Comparison of ENCODE assay signal across 35 cellular contexts in the genomic region with DNA sequence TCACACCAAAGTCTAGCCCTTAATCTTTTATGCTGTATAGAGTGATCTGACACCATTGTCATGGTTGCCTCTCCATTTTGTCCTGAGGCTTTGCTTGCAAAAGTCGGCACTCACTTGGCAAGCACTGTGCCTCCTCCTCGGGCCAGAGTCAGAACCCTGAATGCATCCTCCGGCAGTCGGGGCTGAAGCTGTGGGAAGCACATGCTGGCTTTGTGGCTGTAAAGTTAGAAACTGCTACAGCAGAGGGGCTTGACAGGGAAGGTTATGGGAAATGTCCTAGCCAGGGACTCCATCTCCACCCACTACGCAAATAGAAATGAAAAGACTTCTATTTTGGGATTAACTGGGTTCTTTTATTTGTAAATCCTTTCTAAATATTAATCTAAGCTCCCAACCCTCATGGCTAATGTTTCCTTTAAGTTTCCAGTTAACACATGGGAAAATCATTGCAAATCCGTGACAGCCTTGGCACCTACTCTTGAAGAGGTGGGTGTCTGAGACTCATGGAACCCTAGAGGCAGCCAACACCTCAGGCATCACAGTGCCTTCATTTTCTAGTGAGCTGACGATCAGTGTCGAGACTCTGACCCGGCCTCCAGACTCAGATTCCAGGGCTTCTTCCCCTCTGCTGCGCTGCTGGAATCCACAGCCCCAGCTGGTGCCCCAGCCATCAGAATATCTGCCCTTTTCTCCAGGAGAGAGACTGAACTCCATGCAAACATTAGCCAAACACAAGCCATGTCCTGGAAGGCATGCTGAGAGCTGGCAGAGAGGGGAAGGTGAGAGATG. TPM values are rescaled to one million over a fixed set of nuclear protein-coding genes. Genes with fewer than 3 reads are reported as not detected.
"Had no signal": no experiment of that assay in that cellular context is flagged by ENCODE, and none has a peak within 500 bp of the region (broad histone marks: within the 10 kb centered on the region; RNA-seq: fewer than 3 reads in every experiment).

No MANE protein-coding gene starts in this region.

- H3K36me3 Mint-ChIP-seq: memory B cell; naive B cell; natural killer cell treated with Interleukin-12 subunit alpha and Interleukin-12 subunit beta and Interleukin-15 and Interleukin-18, amount 100 ng/mL, for 72 hours; stimulated activated memory B cell treated with anti-CD40 and anti-IgM and Interleukin-4, amounts not matched to agents 10 μg/mL and 1 μg/mL and 100 μg/mL, for 72 hours had no signal

- ATAC-seq: effector memory CD8-positive, alpha-beta T cell; foreskin keratinocyte; gastroesophageal sphincter; left lobe of liver; mucosa of descending colon; sciatic nerve; stimulated activated memory B cell treated with anti-CD40 and anti-IgM and Interleukin-4, amounts not matched to agents 10 μg/mL and 1 μg/mL and 100 μg/mL, for 72 hours; upper lobe of right lung had no signal

- H3K4me3 Mint-ChIP-seq: effector memory CD8-positive, alpha-beta T cell; immature natural killer cell; memory B cell; mesothelial cell of epicardium; naive B cell; natural killer cell treated with Interleukin-12 subunit alpha and Interleukin-12 subunit beta and Interleukin-15 and Interleukin-18, amount 100 ng/mL, for 72 hours; neural crest cell; stimulated activated memory B cell treated with anti-CD40 and anti-IgM and Interleukin-4, amounts not matched to agents 10 μg/mL and 1 μg/mL and 100 μg/mL, for 72 hours; stimulated activated naive CD8-positive, alpha-beta T cell treated with anti-CD3 and anti-CD28 coated beads, Interleukin-15, Interleukin-2, amounts not matched to agents 100 ng/mL and 50 ng/mL, for 24 hours had no signal

- H3K9me3 ChIP-seq: esophagus muscularis mucosa, gastroesophageal sphincter, mucosa of descending colon, ovary, thoracic aorta, upper lobe of right lung, uterus had no signal

- FAIRE-seq: keratinocyte had no signal

- H3K36me3 ChIP-seq: cardiac muscle cell, esophagus muscularis mucosa, gastroesophageal sphincter, heart right ventricle, ovary, thoracic aorta, upper lobe of right lung, uterus had no signal

- H3K27me3 ChIP-seq: cardiac muscle cell, esophagus muscularis mucosa, foreskin keratinocyte, gastroesophageal sphincter, heart right ventricle, ovary, tibial nerve, upper lobe of right lung, uterus had no signal

- H3K27ac Mint-ChIP-seq: effector memory CD8-positive, alpha-beta T cell; immature natural killer cell; memory B cell; mesothelial cell of epicardium; naive B cell; stimulated activated memory B cell treated with anti-CD40 and anti-IgM and Interleukin-4, amounts not matched to agents 10 μg/mL and 1 μg/mL and 100 μg/mL, for 72 hours; stimulated activated naive CD8-positive, alpha-beta T cell treated with anti-CD3 and anti-CD28 coated beads, Interleukin-15, Interleukin-2, amounts not matched to agents 100 ng/mL and 50 ng/mL, for 24 hours had no signal

- H3K4me1 Mint-ChIP-seq: memory B cell; naive B cell; stimulated activated memory B cell treated with anti-CD40 and anti-IgM and Interleukin-4, amounts not matched to agents 10 μg/mL and 1 μg/mL and 100 μg/mL, for 72 hours had no signal

- H3K4me1 ChIP-seq: upper lobe of right lung, uterus had no signal

- H3K4me3 ChIP-seq: cardiac muscle cell, esophagus muscularis mucosa, gastroesophageal sphincter, heart right ventricle, lung, mucosa of descending colon, ovary, thoracic aorta, tibial nerve, upper lobe of right lung, uterus had no signal

- DNase-seq: cortex of kidney; effector memory CD8-positive, alpha-beta T cell; foreskin keratinocyte; glutamatergic neuron; hypothalamus; immature natural killer cell; mucosa of descending colon; naive B cell; ovary; retina; stimulated activated CD4-positive, alpha-beta T cell treated with anti-CD3 and anti-CD28 coated beads, Interleukin-4, amount 100 ng/mL, for 4 hours; upper lobe of right lung; uterus had no signal

- H3K27ac ChIP-seq: cardiac muscle cell, epithelial cell of prostate, esophagus muscularis mucosa, foreskin keratinocyte, gastroesophageal sphincter, ovary, thoracic aorta, tibial nerve, upper lobe of right lung, uterus had no signal

RNA-seq across cellular contexts. Expression of a gene that starts 7.9 kb away (rescaled TPM):
- total RNA-seq: cardiac muscle cell; dermis microvascular lymphatic vessel endothelial cell; esophagus muscularis mucosa; fibroblast of lung; foreskin keratinocyte; gastroesophageal sphincter; heart right ventricle; left lobe of liver; liver; lung; mesothelial cell of epicardium; mucosa of descending colon; natural killer cell treated with Interleukin-12 subunit alpha and Interleukin-12 subunit beta and Interleukin-15 and Interleukin-18, amount 100 ng/mL, for 72 hours; neural crest cell; ovary; pulmonary artery endothelial cell; sciatic nerve; skeletal muscle tissue; thoracic aorta; tibial nerve; upper lobe of right lung; uterus had no signal
- polyA plus RNA-seq: cardiac muscle cell, fibroblast of lung, foreskin keratinocyte, heart right ventricle, immature natural killer cell, keratinocyte, liver, ovary had no signal

RNA-seq across cellular contexts. Expression of a gene that starts 10.1 kb away (rescaled TPM):
- total RNA-seq: cardiac muscle cell; dermis microvascular lymphatic vessel endothelial cell; esophagus muscularis mucosa; foreskin keratinocyte; heart right ventricle; left lobe of liver; mesothelial cell of epicardium; mucosa of descending colon; natural killer cell treated with Interleukin-12 subunit alpha and Interleukin-12 subunit beta and Interleukin-15 and Interleukin-18, amount 100 ng/mL, for 72 hours; neural crest cell; pulmonary artery endothelial cell; sciatic nerve; skeletal muscle tissue; thoracic aorta; tibial nerve; upper lobe of right lung had no signal
- polyA plus RNA-seq: cardiac muscle cell, fibroblast of lung, foreskin keratinocyte, heart right ventricle, liver had no signal
